ENCODE assay signal across 14 cellular contexts in the genomic region with DNA sequence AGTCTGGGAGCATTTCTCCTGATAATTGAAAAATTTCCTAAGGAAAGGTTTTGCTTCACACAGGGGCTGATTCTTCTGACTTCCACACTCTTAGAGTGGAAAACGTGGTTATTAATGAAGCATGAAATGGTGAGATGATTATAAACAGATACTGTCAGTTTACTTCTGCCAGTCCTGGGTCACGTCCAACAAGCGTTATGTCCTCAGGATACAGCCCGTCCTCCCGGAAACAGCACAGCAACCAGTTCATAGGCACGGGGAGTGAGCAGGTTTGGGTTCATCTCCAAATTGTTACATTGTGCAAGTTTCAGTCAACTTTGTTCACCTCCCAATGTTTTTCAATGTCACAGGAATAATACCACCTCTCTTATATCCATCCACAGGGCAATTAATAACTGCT.
"Had no signal": no experiment of that assay in that cellular context is flagged by ENCODE, and none has a peak within 500 bp of the region (broad histone marks: within the 10 kb centered on the region; RNA-seq: fewer than 3 reads in every experiment).

No MANE protein-coding gene starts in this region.

- H3K4me1 Mint-ChIP-seq: activated CD4-positive, alpha-beta T cell treated with anti-CD3 and anti-CD28 coated beads for 36 hours; activated naive CD8-positive, alpha-beta T cell treated with anti-CD3 and anti-CD28 coated beads, Interleukin-2, amount 10 ng/mL, durations not matched to agents 7 days and 5 days; natural killer cell; stimulated activated naive B cell treated with anti-CD40 and anti-IgM and Interleukin-4, amounts not matched to agents 10 μg/mL and 1 μg/mL and 100 μg/mL, for 72 hours had no signal

- H3K9me3 Mint-ChIP-seq: activated CD8-positive, alpha-beta T cell treated with anti-CD3 and anti-CD28 coated beads for 36 hours; activated naive CD8-positive, alpha-beta T cell treated with anti-CD3 and anti-CD28 coated beads, Interleukin-2, amount 10 ng/mL, durations not matched to agents 7 days and 5 days had no signal

- H3K27me3 Mint-ChIP-seq: activated CD4-positive, alpha-beta T cell treated with anti-CD3 and anti-CD28 coated beads for 36 hours; activated CD8-positive, alpha-beta T cell treated with anti-CD3 and anti-CD28 coated beads for 36 hours; activated naive CD8-positive, alpha-beta T cell treated with anti-CD3 and anti-CD28 coated beads, Interleukin-2, amount 10 ng/mL, durations not matched to agents 7 days and 5 days; stimulated activated naive B cell treated with anti-CD40 and anti-IgM and Interleukin-4, amounts not matched to agents 10 μg/mL and 1 μg/mL and 100 μg/mL, for 72 hours had no signal

- H3K27ac ChIP-seq: ascending aorta, sigmoid colon had no signal

- H3K27me3 ChIP-seq: ascending aorta had no signal

- H3K27ac Mint-ChIP-seq: activated CD4-positive, alpha-beta T cell treated with anti-CD3 and anti-CD28 coated beads for 36 hours; activated CD8-positive, alpha-beta T cell treated with anti-CD3 and anti-CD28 coated beads for 36 hours; activated naive CD8-positive, alpha-beta T cell treated with anti-CD3 and anti-CD28 coated beads, Interleukin-2, amount 10 ng/mL, durations not matched to agents 7 days and 5 days; natural killer cell; stimulated activated naive B cell treated with anti-CD40 and anti-IgM and Interleukin-4, amounts not matched to agents 10 μg/mL and 1 μg/mL and 100 μg/mL, for 72 hours had no signal

- H3K36me3 Mint-ChIP-seq: activated naive CD8-positive, alpha-beta T cell treated with anti-CD3 and anti-CD28 coated beads, Interleukin-2, amount 10 ng/mL, durations not matched to agents 7 days and 5 days; natural killer cell; stimulated activated naive B cell treated with anti-CD40 and anti-IgM and Interleukin-4, amounts not matched to agents 10 μg/mL and 1 μg/mL and 100 μg/mL, for 72 hours had no signal

- DNase-seq: activated CD4-positive, alpha-beta T cell treated with anti-CD3 and anti-CD28 coated beads for 36 hours; activated CD8-positive, alpha-beta memory T cell treated with anti-CD3 and anti-CD28 coated beads, Interleukin-2, amount 50 U/mL, for 4 hours; activated CD8-positive, alpha-beta T cell treated with anti-CD3 and anti-CD28 coated beads for 36 hours; activated naive CD8-positive, alpha-beta T cell treated with anti-CD3 and anti-CD28 coated beads, Interleukin-2, amount 10 ng/mL, durations not matched to agents 7 days and 5 days; effector CD4-positive, alpha-beta T cell; hypothalamus; left colon; natural killer cell; sigmoid colon; stimulated activated CD4-positive, alpha-beta T cell treated with anti-CD3 and anti-CD28 coated beads, Interleukin-2, amount 100 ng/mL, for 24 hours; stimulated activated naive B cell treated with anti-CD40 and anti-IgM and Interleukin-4, amounts not matched to agents 10 μg/mL and 1 μg/mL and 100 μg/mL, for 72 hours; trophoblast cell had no signal

- H3K4me3 ChIP-seq: ascending aorta, lung, sigmoid colon had no signal

- H3K9me3 ChIP-seq: ascending aorta, sigmoid colon had no signal

- H3K4me3 Mint-ChIP-seq: activated CD4-positive, alpha-beta T cell treated with anti-CD3 and anti-CD28 coated beads for 36 hours; activated CD8-positive, alpha-beta T cell treated with anti-CD3 and anti-CD28 coated beads for 36 hours; activated naive CD8-positive, alpha-beta T cell treated with anti-CD3 and anti-CD28 coated beads, Interleukin-2, amount 10 ng/mL, durations not matched to agents 7 days and 5 days; natural killer cell; stimulated activated naive B cell treated with anti-CD40 and anti-IgM and Interleukin-4, amounts not matched to agents 10 μg/mL and 1 μg/mL and 100 μg/mL, for 72 hours had no signal

- H3K36me3 ChIP-seq: ascending aorta, sigmoid colon had no signal
